In the genomic region with DNA sequence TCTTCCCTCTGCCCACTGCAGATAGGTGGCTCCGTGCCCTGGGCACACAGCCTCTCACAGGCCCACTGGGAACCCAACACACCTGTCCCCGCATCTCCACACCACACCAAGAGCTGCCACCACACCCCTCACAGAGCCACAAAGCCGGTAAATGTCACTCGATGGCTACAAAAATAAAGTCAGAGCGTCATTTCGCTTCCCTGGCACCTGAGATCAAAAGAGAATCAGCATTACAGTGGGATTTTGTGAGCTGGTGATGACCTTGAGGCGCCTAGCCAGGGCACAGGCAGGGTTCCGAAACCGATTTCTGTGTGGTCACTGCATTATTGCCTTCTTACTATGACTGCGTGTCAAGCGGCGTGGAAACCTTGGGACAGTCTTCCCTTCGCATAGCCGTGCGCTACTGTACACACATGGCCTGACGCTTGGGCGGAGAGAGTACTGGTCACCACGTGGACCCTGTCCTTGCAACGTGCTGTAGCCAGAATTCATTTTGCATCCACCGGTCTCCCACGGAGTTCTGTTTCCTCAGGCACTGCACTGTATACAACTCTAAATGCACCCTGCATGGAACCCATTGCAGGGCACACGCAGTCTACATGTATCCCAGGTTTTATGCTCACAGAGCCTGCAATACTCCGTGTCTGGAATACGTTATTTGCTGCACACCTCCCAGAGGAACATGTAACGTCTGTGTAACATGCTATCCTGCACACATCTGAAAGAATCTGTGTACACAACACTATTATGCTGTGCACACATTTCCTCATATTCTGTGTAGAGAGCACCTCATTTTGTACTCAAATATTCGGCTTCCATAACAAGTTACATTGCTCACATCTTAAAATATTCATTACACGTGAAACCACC, we compare ENCODE assay signal across 17 cellular contexts. TPM values are rescaled to one million over a fixed set of nuclear protein-coding genes. Genes with fewer than 3 reads are reported as not detected.
DNase-seq lines count a peak whose midpoint lies in the region; ATAC-seq and TF ChIP-seq lines count a peak whose summit lies in the region.
"Had no signal": no experiment of that assay in that cellular context is flagged by ENCODE, and none has a peak within 500 bp of the region (broad histone marks: within the 10 kb centered on the region; RNA-seq: fewer than 3 reads in every experiment).

No MANE protein-coding gene starts in this region.

- no peaks in the 10 kb centered on the region for H3K79me2 ChIP-seq in GM23338 (replicated peaks; ENCODE audit: insufficient read depth)

- TF ChIP-seq CTCF in GM23338 (conservative IDR thresholded peaks at IDR 0.05; ENCODE audit: low read depth in 2 of 2) = no peak
- TF ChIP-seq CTCF in prostate gland (IDR thresholded peaks at IDR 0.05) = no peak

- H3K27me3 ChIP-seq in GM23338 (ENCODE audit: insufficient read depth) (peaks cover 100% of the 10 kb centered on the region), prostate gland (replicated peaks; ENCODE audit: insufficient read depth) (peaks cover 42% of the 10 kb centered on the region)

- intact Hi-C loops in prostate gland (cut with DNase I) = loop anchor here (5.0 kb wide), 1 partner anchor 202 kb away; no protein-coding TSS in a partner anchor

- no peaks in the 10 kb centered on the region; the same call in 2 of the 3 replicates for H3K36me3 Mint-ChIP-seq in GM23338 (ENCODE audit: low read depth)
- H3K36me3 Mint-ChIP-seq in effector memory CD8-positive, alpha-beta T cell (ENCODE audit: insufficient read depth) = no peaks in the 10 kb centered on the region

- H2AFZ ChIP-seq in GM23338 = no peak overlapping the region

- WGBS in prostate gland = 19% methylated on average over 27 of the region's 27 CpGs

- H3K4me2 ChIP-seq in GM23338 = 0 out of 2 replicates have a peak overlapping the region, but pooled peaks have one; percentile 67

- no peaks in the 10 kb centered on the region for H3K9me2 ChIP-seq in GM23338 (ENCODE audit: insufficient read depth)

- no peak overlapping the region for H3K27ac Mint-ChIP-seq in GM23338
- H3K27ac Mint-ChIP-seq in effector memory CD8-positive, alpha-beta T cell = no peak overlapping the region

- no peak for TF ChIP-seq POLR2A in prostate gland (IDR thresholded peaks at IDR 0.05)

- no peak for DNase-seq in GM23338 (ENCODE audit: low spot score)
- peak; percentile 30 for DNase-seq in amniotic epithelial cell (ENCODE audit: low read depth)
- peak; percentile 14 for DNase-seq in iris pigment epithelial cell (ENCODE audit: low read depth)
- DNase-seq in prostate gland (ENCODE audit: low spot score) = no peak
- DNase-seq in effector memory CD8-positive, alpha-beta T cell = no peak
- DNase-seq in NCI-H748 (lab: John Stamatoyannopoulos, UW; ENCODE audit: unreplicated experiment) = no peak
- DNase-seq in anterior cingulate cortex (lab: John Stamatoyannopoulos, UW) = no peak
- no peak for DNase-seq in NK-92 treated with Interleukin-12 subunit alpha and Interleukin-12 subunit beta, amount 100 ng/mL, for 24 hours (lab: John Stamatoyannopoulos, UW)
- DNase-seq: activated CD8-positive, alpha-beta memory T cell treated with anti-CD3 and anti-CD28 coated beads, Interleukin-2, amount 50 U/mL, for 4 hours; activated naive CD4-positive, alpha-beta T cell; GF-D8; left ventricle myocardium superior; NCI-H2107; stimulated activated naive CD4-positive, alpha-beta T cell had no signal

- H3K9me3 ChIP-seq in prostate gland = no peaks in the 10 kb centered on the region
- H3K9me3 ChIP-seq: HAP-1, neutrophil had no signal

- peaks cover 43% of the 10 kb centered on the region for H3K4me1 Mint-ChIP-seq in GM23338
- peaks cover 21 to 31% of the 10 kb centered on the region in 2 donors for H3K4me1 Mint-ChIP-seq in effector memory CD8-positive, alpha-beta T cell (ENCODE audit: low read depth in 2 of 2)

- ATAC-seq in GM23338 = no peak
- ATAC-seq in effector memory CD8-positive, alpha-beta T cell (replicated peaks) = no peak
- ATAC-seq: left ventricle myocardium superior had no signal

- H3K4me3 Mint-ChIP-seq in GM23338 = peak overlapping the region; percentile 51; the same call in 1 of the 3 replicates
- peak overlapping the region in 1 of 2 donors; percentile 33 for H3K4me3 Mint-ChIP-seq in effector memory CD8-positive, alpha-beta T cell

- H3K27ac ChIP-seq in GM23338 (ENCODE audit: low read depth) (no peak overlapping the region), prostate gland (peak overlapping the region; percentile 80 to 87)
- H3K27ac ChIP-seq: neutrophil, skin epidermis had no signal

- peaks cover 46% of the 10 kb centered on the region for H3K4me1 ChIP-seq in GM23338 (ENCODE audit: insufficient read depth)
- peaks cover 8% of the 10 kb centered on the region for H3K4me1 ChIP-seq in prostate gland (replicated peaks)

- H3K36me3 ChIP-seq in GM23338 (ENCODE audit: insufficient read depth) (no peaks in the 10 kb centered on the region), prostate gland (no peaks in the 10 kb centered on the region)
- H3K36me3 ChIP-seq: HAP-1, neutrophil had no signal

- peaks cover 11% of the 10 kb centered on the region; the same call in 2 of the 3 replicates for H3K9me3 Mint-ChIP-seq in GM23338
- H3K9me3 Mint-ChIP-seq in effector memory CD8-positive, alpha-beta T cell = no peaks in the 10 kb centered on the region

- H3F3A ChIP-seq in GM23338 (replicated peaks; ENCODE audit: low read depth) = peaks cover 29% of the 10 kb centered on the region; the same call in 1 of the 2 replicates

- peaks cover 40% of the 10 kb centered on the region for H4K20me1 ChIP-seq in GM23338 (replicated peaks; ENCODE audit: insufficient read depth)

- peaks cover 99% of the 10 kb centered on the region for H3K27me3 Mint-ChIP-seq in GM23338 (ENCODE audit: insufficient read depth, low read depth, poor library complexity)
- peaks cover 82 to 97% of the 10 kb centered on the region in 2 donors for H3K27me3 Mint-ChIP-seq in effector memory CD8-positive, alpha-beta T cell

- H3K4me3 ChIP-seq in GM23338 = no peak overlapping the region
- H3K4me3 ChIP-seq in prostate gland = peak overlapping the region in 1 of 2 donors; percentile 21
- H3K4me3 ChIP-seq: HAP-1, skin epidermis had no signal

TF ChIP-seq in GM23338, 12 proteins besides CTCF, POLR2A, EP300 and RAD21 (continues in another document):
- TF ChIP-seq, protein P1, sequence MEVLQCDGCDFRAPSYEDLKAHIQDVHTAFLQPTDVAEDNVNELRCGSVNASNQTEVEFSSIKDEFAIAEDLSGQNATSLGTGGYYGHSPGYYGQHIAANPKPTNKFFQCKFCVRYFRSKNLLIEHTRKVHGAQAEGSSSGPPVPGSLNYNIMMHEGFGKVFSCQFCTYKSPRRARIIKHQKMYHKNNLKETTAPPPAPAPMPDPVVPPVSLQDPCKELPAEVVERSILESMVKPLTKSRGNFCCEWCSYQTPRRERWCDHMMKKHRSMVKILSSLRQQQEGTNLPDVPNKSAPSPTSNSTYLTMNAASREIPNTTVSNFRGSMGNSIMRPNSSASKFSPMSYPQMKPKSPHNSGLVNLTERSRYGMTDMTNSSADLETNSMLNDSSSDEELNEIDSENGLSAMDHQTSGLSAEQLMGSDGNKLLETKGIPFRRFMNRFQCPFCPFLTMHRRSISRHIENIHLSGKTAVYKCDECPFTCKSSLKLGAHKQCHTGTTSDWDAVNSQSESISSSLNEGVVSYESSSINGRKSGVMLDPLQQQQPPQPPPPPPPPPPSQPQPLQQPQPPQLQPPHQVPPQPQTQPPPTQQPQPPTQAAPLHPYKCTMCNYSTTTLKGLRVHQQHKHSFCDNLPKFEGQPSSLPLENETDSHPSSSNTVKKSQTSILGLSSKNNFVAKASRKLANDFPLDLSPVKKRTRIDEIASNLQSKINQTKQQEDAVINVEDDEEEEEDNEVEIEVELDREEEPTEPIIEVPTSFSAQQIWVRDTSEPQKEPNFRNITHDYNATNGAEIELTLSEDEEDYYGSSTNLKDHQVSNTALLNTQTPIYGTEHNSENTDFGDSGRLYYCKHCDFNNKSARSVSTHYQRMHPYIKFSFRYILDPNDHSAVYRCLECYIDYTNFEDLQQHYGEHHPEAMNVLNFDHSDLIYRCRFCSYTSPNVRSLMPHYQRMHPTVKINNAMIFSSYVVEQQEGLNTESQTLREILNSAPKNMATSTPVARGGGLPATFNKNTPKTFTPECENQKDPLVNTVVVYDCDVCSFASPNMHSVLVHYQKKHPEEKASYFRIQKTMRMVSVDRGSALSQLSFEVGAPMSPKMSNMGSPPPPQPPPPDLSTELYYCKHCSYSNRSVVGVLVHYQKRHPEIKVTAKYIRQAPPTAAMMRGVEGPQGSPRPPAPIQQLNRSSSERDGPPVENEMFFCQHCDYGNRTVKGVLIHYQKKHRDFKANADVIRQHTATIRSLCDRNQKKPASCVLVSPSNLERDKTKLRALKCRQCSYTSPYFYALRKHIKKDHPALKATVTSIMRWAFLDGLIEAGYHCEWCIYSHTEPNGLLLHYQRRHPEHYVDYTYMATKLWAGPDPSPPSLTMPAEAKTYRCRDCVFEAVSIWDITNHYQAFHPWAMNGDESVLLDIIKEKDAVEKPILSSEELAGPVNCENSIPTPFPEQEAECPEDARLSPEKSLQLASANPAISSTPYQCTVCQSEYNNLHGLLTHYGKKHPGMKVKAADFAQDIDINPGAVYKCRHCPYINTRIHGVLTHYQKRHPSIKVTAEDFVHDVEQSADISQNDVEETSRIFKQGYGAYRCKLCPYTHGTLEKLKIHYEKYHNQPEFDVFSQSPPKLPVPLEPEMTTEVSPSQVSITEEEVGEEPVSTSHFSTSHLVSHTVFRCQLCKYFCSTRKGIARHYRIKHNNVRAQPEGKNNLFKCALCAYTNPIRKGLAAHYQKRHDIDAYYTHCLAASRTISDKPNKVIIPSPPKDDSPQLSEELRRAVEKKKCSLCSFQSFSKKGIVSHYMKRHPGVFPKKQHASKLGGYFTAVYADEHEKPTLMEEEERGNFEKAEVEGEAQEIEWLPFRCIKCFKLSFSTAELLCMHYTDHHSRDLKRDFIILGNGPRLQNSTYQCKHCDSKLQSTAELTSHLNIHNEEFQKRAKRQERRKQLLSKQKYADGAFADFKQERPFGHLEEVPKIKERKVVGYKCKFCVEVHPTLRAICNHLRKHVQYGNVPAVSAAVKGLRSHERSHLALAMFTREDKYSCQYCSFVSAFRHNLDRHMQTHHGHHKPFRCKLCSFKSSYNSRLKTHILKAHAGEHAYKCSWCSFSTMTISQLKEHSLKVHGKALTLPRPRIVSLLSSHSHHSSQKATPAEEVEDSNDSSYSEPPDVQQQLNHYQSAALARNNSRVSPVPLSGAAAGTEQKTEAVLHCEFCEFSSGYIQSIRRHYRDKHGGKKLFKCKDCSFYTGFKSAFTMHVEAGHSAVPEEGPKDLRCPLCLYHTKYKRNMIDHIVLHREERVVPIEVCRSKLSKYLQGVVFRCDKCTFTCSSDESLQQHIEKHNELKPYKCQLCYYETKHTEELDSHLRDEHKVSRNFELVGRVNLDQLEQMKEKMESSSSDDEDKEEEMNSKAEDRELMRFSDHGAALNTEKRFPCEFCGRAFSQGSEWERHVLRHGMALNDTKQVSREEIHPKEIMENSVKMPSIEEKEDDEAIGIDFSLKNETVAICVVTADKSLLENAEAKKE (CRISPR knock-in tag; IDR thresholded peaks at IDR 0.05) = no peak

RNA-seq across cellular contexts. Expression of a gene that starts 5.8 kb away (rescaled TPM):
- 0.10 TPM in 1 of 2 replicates, not detected in the other for total RNA-seq in GM23338 (2014; rRNA removed; shearing (Covaris generic))
- polyA plus RNA-seq in GM23338 (2016; fragmentation: Nextera tagmentation; extraction: Ambion mirVana) = 0.15 TPM in 1 of 2 replicates, not detected in the other
- 1 to 10 TPM; 5.3 to 6.9 TPM for total RNA-seq in prostate gland

RNA-seq across cellular contexts. Expression of a gene that starts 50.5 kb away (rescaled TPM):
- total RNA-seq in GM23338 (2014; rRNA removed; shearing (Covaris generic)) = 8.1 and 12.6 TPM in 2 replicates
- 7.2 and 9.7 TPM in 2 replicates for polyA plus RNA-seq in GM23338 (2016; fragmentation: Nextera tagmentation; extraction: Ambion mirVana)
- total RNA-seq in prostate gland = 10 to 100 TPM; 23.7 to 43.8 TPM

Comparison
In these comparisons a context has a peak if more than half of its experiments do, and no peak if none do; other contexts are left out.
1. DNase-seq: peak in amniotic epithelial cell (single experiment) and iris pigment epithelial cell (single experiment); none in GM23338 (single experiment), prostate gland (single experiment), effector memory CD8-positive, alpha-beta T cell (0 of 3), NCI-H748 (single experiment), anterior cingulate cortex (0 of 58) and NK-92 treated with Interleukin-12 subunit alpha and Interleukin-12 subunit beta, amount 100 ng/mL, for 24 hours (single experiment).